In the genomic region with DNA sequence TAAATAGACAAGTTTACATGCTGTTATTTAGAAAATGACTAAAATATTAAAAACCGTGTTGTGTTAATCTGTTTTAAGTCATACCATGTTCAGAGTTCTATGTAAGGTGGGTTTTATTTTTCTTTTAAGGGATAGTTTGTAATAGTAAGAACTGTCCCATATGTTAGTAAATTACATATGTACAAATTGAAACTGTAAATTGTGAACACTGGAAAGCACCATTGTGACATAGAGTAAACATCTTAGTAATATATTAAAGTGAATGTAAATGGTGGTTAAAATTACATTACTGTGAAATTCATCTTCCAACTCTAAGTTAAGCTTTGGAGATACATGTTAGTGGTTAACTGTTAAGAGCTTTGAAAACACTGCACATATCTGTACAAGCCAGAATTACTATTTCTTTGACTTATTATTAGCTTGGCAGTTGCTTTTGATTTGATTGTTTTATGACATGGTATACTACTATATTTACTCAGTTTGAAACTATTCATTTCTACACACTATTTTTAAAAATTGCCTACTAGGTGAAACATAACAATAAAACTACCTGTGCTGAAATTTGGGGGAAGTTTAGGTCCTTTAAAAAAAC, we compare ENCODE assay signal across 23 cellular contexts. TPM values are rescaled to one million over a fixed set of nuclear protein-coding genes. Genes with fewer than 3 reads are reported as not detected.
DNase-seq lines count a peak whose midpoint lies in the region; ATAC-seq, FAIRE-seq and TF ChIP-seq lines count a peak whose summit lies in the region.
"Had no signal": no experiment of that assay in that cellular context is flagged by ENCODE, and none has a peak within 500 bp of the region (broad histone marks: within the 10 kb centered on the region; RNA-seq: fewer than 3 reads in every experiment).

No MANE protein-coding gene starts in this region.

- FAIRE-seq in HepG2 (lab: Jason Lieb, UNC): no peak
- FAIRE-seq: D721Med, H1 had no signal

- H3K36me3 ChIP-seq in HepG2 (replicated peaks in 1 of 2; ENCODE audit: control insufficient read depth in 1 of 2, insufficient read depth in 2 of 2, low read length in 2 of 2) (peaks cover 6 to 37% of the 10 kb centered on the region in 2 experiments; a peak in 3 of 5 replicates), right lobe of liver (peaks cover 0 to 58% (median 26%) of the 10 kb centered on the region in 4 donors)

- TSS peak; percentile 22 for BruUV-seq in HepG2 (replicated peaks; lab: Mats Ljungman, UMichigan)

- ATAC-seq in HepG2 (no peak), right lobe of liver (no peak), HG03439 (IDR thresholded peaks at IDR 0.05; ENCODE audit: unreplicated experiment) (peak; percentile 48), GM19023 (IDR thresholded peaks at IDR 0.05; ENCODE audit: unreplicated experiment) (no peak)
- peak; percentile 61 for ATAC-seq in activated T-helper 17 cell treated with anti-CD3 and anti-CD28 coated beads, Interleukin-2, amount 50 U/mL, for 72 hours (replicated peaks)
- ATAC-seq: Right ventricle myocardium inferior had no signal

- H3K79me2 ChIP-seq in HepG2 (ENCODE audit: insufficient read depth, low read length): no peaks in the 10 kb centered on the region

- H3K27me3 ChIP-seq in HepG2 (ENCODE audit: control insufficient read depth in 1 of 2, insufficient read depth in 2 of 2, low read length in 2 of 2) (no peaks in the 10 kb centered on the region), right lobe of liver (no peaks in the 10 kb centered on the region)
- H3K27me3 ChIP-seq: BE2C, SJSA1 had no signal

- H3K9ac ChIP-seq in HepG2 (ENCODE audit: insufficient read depth, low read depth, low read length): no peak overlapping the region
- H3K9ac ChIP-seq: KMS-11 had no signal

- H3K4me2 ChIP-seq in HepG2 (ENCODE audit: low read depth, low read length): no peak overlapping the region
- H3K4me2 ChIP-seq: KMS-11 had no signal

- TF ChIP-seq RAD21 in HepG2 (CRISPR knock-in tag; IDR thresholded peaks at IDR 0.05): no peak

- H3K9me3 ChIP-seq in HepG2 (ENCODE audit: low read length) (no peaks in the 10 kb centered on the region), right lobe of liver (no peaks in the 10 kb centered on the region)
- H3K9me3 ChIP-seq: BE2C, SJSA1 had no signal

- peak overlapping the region; percentile 57 for H3K27ac Mint-ChIP-seq in activated T-helper 17 cell treated with anti-CD3 and anti-CD28 coated beads, Interleukin-2, amount 50 U/mL, for 72 hours

- no peak for TF ChIP-seq CTCF in HepG2 (CRISPR knock-in tag; IDR thresholded peaks at IDR 0.05)
- no peak for TF ChIP-seq CTCF in right lobe of liver (IDR thresholded peaks at IDR 0.05)

- H3K4me3 ChIP-seq in HepG2 (replicated peaks in 1 of 3; ENCODE audit: insufficient read depth in 1 of 3, low read depth in 2 of 3, low read length in 3 of 3): no peak overlapping the region
- no peak overlapping the region for H3K4me3 ChIP-seq in right lobe of liver
- H3K4me3 ChIP-seq: SJSA1 had no signal

- no peak for TF ChIP-seq EP300 in HepG2 (IDR thresholded peaks at IDR 0.05; ENCODE audit: low read depth in 2 of 2, low read length in 2 of 2)
- TF ChIP-seq EP300 in HepG2 (CRISPR knock-in tag; IDR thresholded peaks at IDR 0.05; ENCODE audit: borderline replicate concordance): no peak

- H3K4me1 Mint-ChIP-seq in activated T-helper 17 cell treated with anti-CD3 and anti-CD28 coated beads, Interleukin-2, amount 50 U/mL, for 72 hours: no peaks in the 10 kb centered on the region

- POLR2A ChIA-PET in HepG2 (lab: Yijun Ruan, JAX): no interaction called here

- peaks cover 64% of the 10 kb centered on the region for H3K36me3 Mint-ChIP-seq in activated T-helper 17 cell treated with anti-CD3 and anti-CD28 coated beads, Interleukin-2, amount 50 U/mL, for 72 hours (ENCODE audit: low read depth)

- CTCF ChIA-PET in HepG2 (lab: Yijun Ruan, JAX; ENCODE audit: low intra/inter-chr PET ratio, low total read pairs): no interaction called here

- intact Hi-C loops in HepG2 (cut with micrococcal nuclease; ENCODE audit: unreplicated experiment) (no loop called here), right lobe of liver (cut with DNase I) (no loop called here), head of caudate nucleus (cut with DNase I) (no loop called here)

- H4K20me1 ChIP-seq in HepG2 (ENCODE audit: insufficient read depth, low read length): no peaks in the 10 kb centered on the region

- H3K27ac ChIP-seq in HepG2 (ENCODE audit: extremely low read length, insufficient read depth, low read length): no peak overlapping the region
- H3K27ac ChIP-seq in right lobe of liver: no peak overlapping the region
- H3K27ac ChIP-seq: KMS-11, SJSA1 had no signal

- no peaks in the 10 kb centered on the region for H3K4me1 ChIP-seq in HepG2 (ENCODE audit: insufficient read depth, low read length)
- H3K4me1 ChIP-seq in right lobe of liver: no peaks in the 10 kb centered on the region
- H3K4me1 ChIP-seq: BE2C, SJSA1 had no signal

- 98% methylated on average over 1 of the region's 1 CpG for WGBS in HepG2 (ENCODE audit: low lambda C conversion rate)
- 75% methylated on average over 1 of the region's 1 CpG for WGBS in right lobe of liver (ENCODE audit: insufficient coverage, low coverage, low lambda C conversion rate, missing lambda C conversion rate)

- H2AFZ ChIP-seq in HepG2 (ENCODE audit: low read length): no peak overlapping the region

- no peak overlapping the region for H3K4me3 Mint-ChIP-seq in activated T-helper 17 cell treated with anti-CD3 and anti-CD28 coated beads, Interleukin-2, amount 50 U/mL, for 72 hours

- DNase-seq in HepG2 (ENCODE audit: low spot score) (no peak), right lobe of liver (no peak), head of caudate nucleus (no peak), HUDEP-2 (lab: John Stamatoyannopoulos, UW; ENCODE audit: unreplicated experiment in 76 of 76) (no peak)
- DNase-seq: BE2C; DMS53; GDM1; NCI-H1105; NCI-H2029 treated with DMSO at 0.1 percent for 48 hours; NCI-H2171; NCI-H345; NCI-H524; NCI-H774; NK-92 treated with Interleukin-12 subunit alpha and Interleukin-12 subunit beta, amount 100 ng/mL, for 24 hours; T-helper 1 cell had no signal

- H3K27me3 Mint-ChIP-seq in activated T-helper 17 cell treated with anti-CD3 and anti-CD28 coated beads, Interleukin-2, amount 50 U/mL, for 72 hours: no peaks in the 10 kb centered on the region

- TF ChIP-seq POLR2A in HepG2 (IDR thresholded peaks at IDR 0.05; ENCODE audit: insufficient read depth in 1 of 2, low read depth in 2 of 2, low read length in 2 of 2) (no peak), right lobe of liver (IDR thresholded peaks at IDR 0.05) (no peak)

- in situ Hi-C loops in HepG2 (cut with HindIII; ENCODE audit: extremely low pct_ligation_motif_present, low pct_unique_long_range_greater_than_20kb): no loop called here

- H3K9me3 Mint-ChIP-seq in activated T-helper 17 cell treated with anti-CD3 and anti-CD28 coated beads, Interleukin-2, amount 50 U/mL, for 72 hours: no peaks in the 10 kb centered on the region

TF ChIP-seq in HepG2, 621 proteins besides CTCF, POLR2A, EP300 and RAD21 (continues in another document):
- TF ChIP-seq SATB2 (CRISPR knock-in tag; IDR thresholded peaks at IDR 0.05): no peak
- TF ChIP-seq, protein P1, sequence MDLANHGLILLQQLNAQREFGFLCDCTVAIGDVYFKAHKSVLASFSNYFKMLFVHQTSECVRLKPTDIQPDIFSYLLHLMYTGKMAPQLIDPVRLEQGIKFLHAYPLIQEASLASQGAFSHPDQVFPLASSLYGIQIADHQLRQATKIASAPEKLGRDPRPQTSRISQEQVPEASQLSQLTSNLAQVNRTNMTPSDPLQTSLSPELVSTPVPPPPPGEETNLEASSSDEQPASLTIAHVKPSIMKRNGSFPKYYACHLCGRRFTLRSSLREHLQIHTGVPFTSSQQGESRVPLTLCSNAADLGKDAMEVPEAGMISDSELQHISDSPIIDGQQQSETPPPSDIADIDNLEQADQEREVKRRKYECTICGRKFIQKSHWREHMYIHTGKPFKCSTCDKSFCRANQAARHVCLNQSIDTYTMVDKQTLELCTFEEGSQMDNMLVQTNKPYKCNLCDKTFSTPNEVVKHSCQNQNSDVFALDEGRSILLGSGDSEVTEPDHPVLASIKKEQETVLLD (CRISPR knock-in tag; IDR thresholded peaks at IDR 0.05; ENCODE audit: low read depth): no peak

RNA-seq across cellular contexts. Expression of gene DIP2B, which starts 27.4 kb away (rescaled TPM):
- total RNA-seq in HepG2 (2016; rRNA removed; fragmentation: Illumina TruSeq; extraction: Trizol): 35.8 and 52.4 TPM in 2 replicates
- 7.9 and 8.0 TPM in 2 replicates for total RNA-seq in HepG2 (2016; cell fraction: cytosol; rRNA removed; fragmentation: Illumina TruSeq; extraction: Trizol; ENCODE audit: low read depth)
- 36.4 and 48.2 TPM in 2 replicates for total RNA-seq in HepG2 (2016; cell fraction: insoluble cytoplasmic fraction; rRNA removed; fragmentation: Illumina TruSeq; extraction: Trizol)
- 13.9 and 15.2 TPM in 2 replicates for total RNA-seq in HepG2 (2016; cell fraction: membrane; rRNA removed; fragmentation: Illumina TruSeq; extraction: Trizol)
- total RNA-seq in HepG2 (2016; cell fraction: nucleus; rRNA removed; fragmentation: Illumina TruSeq; extraction: Trizol): 36.6 and 40.2 TPM in 2 replicates
- polyA plus RNA-seq in HepG2 (2011; rRNA removed): 28.6 and 32.1 TPM in 2 replicates
- polyA plus RNA-seq in HepG2 (2011; cell fraction: cytosol; rRNA removed): 23.1 and 27.1 TPM in 2 replicates
- 29.8 and 33.8 TPM in 2 replicates for polyA plus RNA-seq in HepG2 (2011; cell fraction: nucleus; rRNA removed)
- polyA plus RNA-seq in HepG2 (2012): 19.5 and 22.8 TPM in 2 replicates
- 0.80 and 0.85 TPM in 2 replicates for polyA plus RNA-seq in HepG2 (2016; cell fraction: cytosol; fragmentation: Illumina TruSeq; extraction: Trizol; ENCODE audit: low read depth)
- 29.6 and 31.2 TPM in 2 replicates for polyA plus RNA-seq in HepG2 (2016; cell fraction: insoluble cytoplasmic fraction; fragmentation: Illumina TruSeq; extraction: Trizol; ENCODE audit: low read depth)
- 2.8 and 3.7 TPM in 2 replicates for polyA plus RNA-seq in HepG2 (2016; cell fraction: membrane; fragmentation: Illumina TruSeq; extraction: Trizol; ENCODE audit: low read depth)
- 29.3 and 32.4 TPM in 2 replicates for polyA plus RNA-seq in HepG2 (2016; cell fraction: nucleus; fragmentation: Illumina TruSeq; extraction: Trizol; ENCODE audit: insufficient read depth, low read depth)
- polyA minus RNA-seq in HepG2 (2011; rRNA and poly(A)+ RNA removed; ENCODE audit: low replicate concordance): 63.8 and 156 TPM in 2 replicates
- polyA minus RNA-seq in HepG2 (2011; cell fraction: cytosol; rRNA and poly(A)+ RNA removed): 51.0 and 54.1 TPM in 2 replicates
- polyA minus RNA-seq in HepG2 (2011; cell fraction: nucleus; rRNA and poly(A)+ RNA removed): 58.8 and 79.2 TPM in 2 replicates
- total RNA-seq in right lobe of liver: 10 to 100 TPM; 11.1 to 24.0 (median 14.8) TPM
- 10 to 100 TPM; 18.6 to 20.1 TPM for total RNA-seq in activated T-helper 17 cell treated with anti-CD3 and anti-CD28 coated beads, Interleukin-2, amount 50 U/mL, for 72 hours

Comparison
In these comparisons a context has a peak if more than half of its experiments do, and no peak if none do; other contexts are left out.
1. ATAC-seq: peak in HG03439 (single experiment) and activated T-helper 17 cell treated with anti-CD3 and anti-CD28 coated beads, Interleukin-2, amount 50 U/mL, for 72 hours (single experiment); none in HepG2 (single experiment), right lobe of liver (0 of 4) and GM19023 (single experiment).